In genomic region chr9:129726322-129727160, GRCh38 we compare ENCODE assay signal across 8 cellular contexts. TPM values are rescaled to one million over a fixed set of nuclear protein-coding genes. Genes with fewer than 3 reads are reported as not detected.
DNase-seq lines count a peak whose midpoint lies in the region; ATAC-seq and TF ChIP-seq lines count a peak whose summit lies in the region.

No MANE protein-coding gene starts in this region.

- POLR2A ChIA-PET in AG04449 (lab: Yijun Ruan, JAX), result interaction anchor here (0.6 kb wide), 1 partner anchor 60 kb away, joined by 3 read pairs; no protein-coding TSS in a partner anchor

- H3K36me3 ChIP-seq in GM23248 (ENCODE audit: low read depth), result no peaks in the 10 kb centered on the region

- H3K4me3 Mint-ChIP-seq in dendritic cell treated with granulocyte-macrophage colony-stimulating factor and Interleukin-4, amounts not matched to agents 40 ng/mL and 50 ng/mL, for 4 days, result peak overlapping the region; percentile 53

- H3K4me1 ChIP-seq in GM23248 (ENCODE audit: insufficient read depth), result peaks cover 23% of the 10 kb centered on the region

- H3K79me2 ChIP-seq in GM23248 (ENCODE audit: insufficient read depth), result 0 out of 2 replicates have a peak, but pooled peaks cover 8% of the 10 kb centered on the region

- H3K4me3 ChIP-seq in AG04449 (ENCODE audit: low read depth, low read length) (no peak overlapping the region), GM23248 (peak overlapping the region; percentile 4; the same call in 1 of the 2 replicates), lower leg skin (ENCODE audit: low read depth, poor library complexity, severe bottlenecking) (no peak overlapping the region)

- DNase-seq in AG04449 (ENCODE audit: low read depth, low spot score) (peak; percentile 12), GM23248 (peak; percentile 90), NCI-H524 treated with DMSO at 0.1 percent for 48 hours (lab: John Stamatoyannopoulos, UW) (peak; percentile 47), lower leg skin (ENCODE audit: low spot score in 2 of 2) (peak; percentile 71 to 95)
- peak; percentile 37 to 40 for DNase-seq in activated CD4-positive, alpha-beta T cell treated with anti-CD3 and anti-CD28 coated beads, Interleukin-2, amount 50 U/mL, for 24 hours (ENCODE audit: low read depth in 1 of 2, low spot score in 1 of 2)
- DNase-seq in stimulated activated CD8-positive, alpha-beta memory T cell treated with anti-CD3 and anti-CD28 coated beads, Interleukin-12 subunit alpha, Interleukin-12 subunit beta, amount 100 ng/mL, for 1 hour (ENCODE audit: low read depth), result peak; percentile 24

- peak overlapping the region; percentile 63 for H3K9ac ChIP-seq in GM23248

- peaks cover 38% of the 10 kb centered on the region for H3F3A ChIP-seq in GM23248 (ENCODE audit: insufficient read depth)

- no peak overlapping the region for H3K27ac Mint-ChIP-seq in dendritic cell treated with granulocyte-macrophage colony-stimulating factor and Interleukin-4, amounts not matched to agents 40 ng/mL and 50 ng/mL, for 4 days

- no peaks in the 10 kb centered on the region for H3K9me3 ChIP-seq in GM23248 (ENCODE audit: low read depth)

- no peak for ATAC-seq in GM21526 (IDR thresholded peaks at IDR 0.05; ENCODE audit: low FRiP score, unreplicated experiment)

- no peak overlapping the region; the same call in 1 of the 2 replicates for H2AFZ ChIP-seq in GM23248

- H3K4me2 ChIP-seq in GM23248 (ENCODE audit: unreplicated experiment), result peak overlapping the region; percentile 60

- peaks cover 11% of the 10 kb centered on the region for H3K4me1 Mint-ChIP-seq in dendritic cell treated with granulocyte-macrophage colony-stimulating factor and Interleukin-4, amounts not matched to agents 40 ng/mL and 50 ng/mL, for 4 days (ENCODE audit: low read depth)

- intact Hi-C loops in dendritic cell treated with granulocyte-macrophage colony-stimulating factor and Interleukin-4, amounts not matched to agents 40 ng/mL and 50 ng/mL, for 4 days (cut with micrococcal nuclease), result loop anchor here (2.0 to 10.0 kb wide), 2 partner anchors 56 to 82 kb away; partner anchors contain the start of gene ASB6
- intact Hi-C loops in lower leg skin (cut with DNase I; ENCODE audit: low total_unique reads), result no loop called here

- in situ Hi-C loops in GM23248 (cut with MboI), result no loop called here

- TF ChIP-seq CTCF in AG04449 (IDR thresholded peaks at IDR 0.05; ENCODE audit: insufficient read depth, low read length, missing control alignments), result peak; percentile 90
- peak in 1 of 3 donors; percentile 87 for TF ChIP-seq CTCF in lower leg skin (IDR thresholded peaks at IDR 0.05)

- H3K27ac ChIP-seq in GM23248, result peak overlapping the region; percentile 82

- CTCF ChIA-PET in AG04449 (lab: Yijun Ruan, JAX), result interaction anchor here (0.6 to 12.5 kb wide), 43 partner anchors 8 to 595 kb away, joined by 3 to 238 read pairs (median 5); partner anchors contain the start of genes ASB6, C9orf78, PTGES and TOR1B

- H3K9me3 Mint-ChIP-seq in dendritic cell treated with granulocyte-macrophage colony-stimulating factor and Interleukin-4, amounts not matched to agents 40 ng/mL and 50 ng/mL, for 4 days, result no peaks in the 10 kb centered on the region

- H4K20me1 ChIP-seq in GM23248 (ENCODE audit: insufficient read depth), result no peaks in the 10 kb centered on the region

- no peaks in the 10 kb centered on the region for H3K36me3 Mint-ChIP-seq in dendritic cell treated with granulocyte-macrophage colony-stimulating factor and Interleukin-4, amounts not matched to agents 40 ng/mL and 50 ng/mL, for 4 days (ENCODE audit: low read depth)

- no peaks in the 10 kb centered on the region for H3K27me3 ChIP-seq in GM23248 (replicated peaks; ENCODE audit: insufficient read depth)

- H3K9me2 ChIP-seq in GM23248 (ENCODE audit: insufficient read depth), result no peaks in the 10 kb centered on the region

- peaks cover 43% of the 10 kb centered on the region for H3K27me3 Mint-ChIP-seq in dendritic cell treated with granulocyte-macrophage colony-stimulating factor and Interleukin-4, amounts not matched to agents 40 ng/mL and 50 ng/mL, for 4 days

- no peak for TF ChIP-seq POLR2A in lower leg skin (IDR thresholded peaks at IDR 0.05)

- 4 to 5% methylated on average over 23 of the region's 23 CpGs for WGBS in GM23248 (ENCODE audit: low coverage in 1 of 2, low lambda C conversion rate in 2 of 2, missing lambda C conversion rate in 2 of 2), 2 experiments
- WGBS in lower leg skin, 2 donors, result 10% methylated on average over 23 of the region's 23 CpGs

RNA-seq across cellular contexts. Expression of gene PTGES, which starts 26.3 kb away (rescaled TPM):
- total RNA-seq in GM23248 (2014; rRNA removed; shearing (Covaris generic)), result 8.3 and 12.6 TPM in 2 replicates
- polyA plus RNA-seq in GM23248 (2016; fragmentation: Nextera tagmentation; extraction: Ambion mirVana), result 22.0 and 22.4 TPM in 2 replicates
- 10 to 100 TPM; 14.4 to 28.7 (median 23.2) TPM for total RNA-seq in lower leg skin

Comparison
In these comparisons a context has a peak if more than half of its experiments do, and no peak if none do; other contexts are left out.
1. DNase-seq: peak in every context shown above with its lines; median percentile 90 in GM23248; 83 in lower leg skin; 47 in NCI-H524 treated with DMSO at 0.1 percent for 48 hours; 38 in activated CD4-positive, alpha-beta T cell treated with anti-CD3 and anti-CD28 coated beads, Interleukin-2, amount 50 U/mL, for 24 hours; 24 in stimulated activated CD8-positive, alpha-beta memory T cell treated with anti-CD3 and anti-CD28 coated beads, Interleukin-12 subunit alpha, Interleukin-12 subunit beta, amount 100 ng/mL, for 1 hour; 12 in AG04449.